ENCODE assay signal across 2 cellular contexts in genomic region chr12:6279256-6279628, GRCh38.
TF ChIP-seq lines count a peak whose summit lies in the region.

No MANE protein-coding gene starts in this region.

TF ChIP-seq in A549, 52 proteins besides CTCF, POLR2A, EP300 and RAD21 (continued from another document):
- TF ChIP-seq HEYL (CRISPR knock-in tag; IDR thresholded peaks at IDR 0.05) (no peak), EHF (CRISPR knock-in tag; IDR thresholded peaks at IDR 0.05) (no peak), BCL3 (IDR thresholded peaks at IDR 0.05) (no peak), GATA3 (IDR thresholded peaks at IDR 0.05; ENCODE audit: borderline replicate concordance) (no peak), FOSB (CRISPR knock-in tag; IDR thresholded peaks at IDR 0.05) (no peak), EHMT2 (IDR thresholded peaks at IDR 0.05; ENCODE audit: low read depth) (no peak), REST (IDR thresholded peaks at IDR 0.05) (no peak), CBX8 (IDR thresholded peaks at IDR 0.05) (no peak)
- TF ChIP-seq, protein P1, sequence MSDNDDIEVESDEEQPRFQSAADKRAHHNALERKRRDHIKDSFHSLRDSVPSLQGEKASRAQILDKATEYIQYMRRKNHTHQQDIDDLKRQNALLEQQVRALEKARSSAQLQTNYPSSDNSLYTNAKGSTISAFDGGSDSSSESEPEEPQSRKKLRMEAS (IDR thresholded peaks at IDR 0.05): no peak
- TF ChIP-seq, protein P2, sequence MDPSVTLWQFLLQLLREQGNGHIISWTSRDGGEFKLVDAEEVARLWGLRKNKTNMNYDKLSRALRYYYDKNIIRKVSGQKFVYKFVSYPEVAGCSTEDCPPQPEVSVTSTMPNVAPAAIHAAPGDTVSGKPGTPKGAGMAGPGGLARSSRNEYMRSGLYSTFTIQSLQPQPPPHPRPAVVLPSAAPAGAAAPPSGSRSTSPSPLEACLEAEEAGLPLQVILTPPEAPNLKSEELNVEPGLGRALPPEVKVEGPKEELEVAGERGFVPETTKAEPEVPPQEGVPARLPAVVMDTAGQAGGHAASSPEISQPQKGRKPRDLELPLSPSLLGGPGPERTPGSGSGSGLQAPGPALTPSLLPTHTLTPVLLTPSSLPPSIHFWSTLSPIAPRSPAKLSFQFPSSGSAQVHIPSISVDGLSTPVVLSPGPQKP (IDR thresholded peaks at IDR 0.05; ENCODE audit: low read depth, low read length): no peak
- TF ChIP-seq, protein P3, sequence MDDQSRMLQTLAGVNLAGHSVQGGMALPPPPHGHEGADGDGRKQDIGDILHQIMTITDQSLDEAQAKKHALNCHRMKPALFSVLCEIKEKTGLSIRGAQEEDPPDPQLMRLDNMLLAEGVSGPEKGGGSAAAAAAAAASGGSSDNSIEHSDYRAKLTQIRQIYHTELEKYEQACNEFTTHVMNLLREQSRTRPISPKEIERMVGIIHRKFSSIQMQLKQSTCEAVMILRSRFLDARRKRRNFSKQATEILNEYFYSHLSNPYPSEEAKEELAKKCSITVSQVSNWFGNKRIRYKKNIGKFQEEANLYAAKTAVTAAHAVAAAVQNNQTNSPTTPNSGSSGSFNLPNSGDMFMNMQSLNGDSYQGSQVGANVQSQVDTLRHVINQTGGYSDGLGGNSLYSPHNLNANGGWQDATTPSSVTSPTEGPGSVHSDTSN (IDR thresholded peaks at IDR 0.05): no peak

TF ChIP-seq in IMR-90, 13 proteins besides CTCF, POLR2A, EP300 and RAD21:
- TF ChIP-seq, protein P2 (IDR thresholded peaks at IDR 0.05; ENCODE audit: borderline replicate concordance, low read depth, low read length): no peak
- TF ChIP-seq MXI1 (IDR thresholded peaks at IDR 0.05; ENCODE audit: borderline replicate concordance, low read depth, low read length): no peak
- no peak for TF ChIP-seq SMC3 (IDR thresholded peaks at IDR 0.05; ENCODE audit: low read depth, low read length)
- no peak for TF ChIP-seq MAFK (IDR thresholded peaks at IDR 0.05; ENCODE audit: low read depth, low read length)
- TF ChIP-seq BHLHE40 (IDR thresholded peaks at IDR 0.05; ENCODE audit: low read depth, low read length): no peak
- TF ChIP-seq, protein P4, sequence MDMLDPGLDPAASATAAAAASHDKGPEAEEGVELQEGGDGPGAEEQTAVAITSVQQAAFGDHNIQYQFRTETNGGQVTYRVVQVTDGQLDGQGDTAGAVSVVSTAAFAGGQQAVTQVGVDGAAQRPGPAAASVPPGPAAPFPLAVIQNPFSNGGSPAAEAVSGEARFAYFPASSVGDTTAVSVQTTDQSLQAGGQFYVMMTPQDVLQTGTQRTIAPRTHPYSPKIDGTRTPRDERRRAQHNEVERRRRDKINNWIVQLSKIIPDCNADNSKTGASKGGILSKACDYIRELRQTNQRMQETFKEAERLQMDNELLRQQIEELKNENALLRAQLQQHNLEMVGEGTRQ (IDR thresholded peaks at IDR 0.05; ENCODE audit: low read depth, low read length): no peak
- no peak for TF ChIP-seq RFX5 (IDR thresholded peaks at IDR 0.05; ENCODE audit: low read depth, low read length)
- TF ChIP-seq RCOR1 (IDR thresholded peaks at IDR 0.05; ENCODE audit: insufficient replicate concordance, low read length): no peak
- TF ChIP-seq CEBPB (IDR thresholded peaks at IDR 0.05; ENCODE audit: low read depth, low read length): no peak
- no peak for TF ChIP-seq NFE2L2 (IDR thresholded peaks at IDR 0.05; ENCODE audit: low read depth, low read length)
- no peak for TF ChIP-seq FOS (IDR thresholded peaks at IDR 0.05; ENCODE audit: low read depth, low read length)
- no peak for TF ChIP-seq MAZ (IDR thresholded peaks at IDR 0.05; ENCODE audit: borderline replicate concordance, low read depth, low read length)
- TF ChIP-seq CHD1 (IDR thresholded peaks at IDR 0.05; ENCODE audit: low read depth, low read length): no peak
